In the genomic region with DNA sequence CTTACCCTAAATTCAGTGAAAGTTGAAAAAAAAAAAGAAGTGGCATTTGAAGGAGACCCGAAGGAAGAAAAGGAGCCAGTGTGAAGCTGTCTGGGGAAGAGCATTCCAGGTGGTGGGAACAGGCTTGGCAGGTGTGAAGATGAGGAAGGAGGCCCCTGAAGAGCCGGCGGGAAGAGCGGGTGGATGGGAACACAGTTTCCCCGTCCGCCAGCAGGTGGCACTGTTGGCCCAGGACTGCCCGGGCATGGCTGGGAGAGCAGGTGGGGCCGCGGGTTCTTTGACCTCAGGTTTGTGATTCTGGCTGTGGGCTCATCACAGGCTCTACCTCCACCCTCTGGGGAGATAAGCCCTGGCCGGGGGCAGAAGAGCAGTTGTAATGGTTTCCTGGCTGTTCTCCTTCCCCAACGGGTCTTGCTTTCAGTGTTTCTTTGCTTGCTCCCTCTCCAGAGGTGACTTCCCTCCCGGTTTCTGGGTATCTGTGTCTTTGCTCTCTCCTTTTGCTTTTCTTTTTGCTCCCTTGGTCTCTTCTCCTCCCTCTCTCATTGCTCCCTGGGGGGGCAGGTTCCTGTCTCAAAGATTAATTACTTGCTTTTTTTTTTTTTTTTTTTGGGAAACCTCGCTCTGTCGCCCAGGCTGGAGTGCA, we compare ENCODE assay signal across 9 cellular contexts. TPM values are rescaled to one million over a fixed set of nuclear protein-coding genes. Genes with fewer than 3 reads are reported as not detected.
DNase-seq lines count a peak whose midpoint lies in the region; ATAC-seq, FAIRE-seq and TF ChIP-seq lines count a peak whose summit lies in the region.
"Had no signal": no experiment of that assay in that cellular context is flagged by ENCODE, and none has a peak within 500 bp of the region (broad histone marks: within the 10 kb centered on the region; RNA-seq: fewer than 3 reads in every experiment).

No MANE protein-coding gene starts in this region.

- peaks cover 37 to 41% of the 10 kb centered on the region in 2 donors for H3K4me1 Mint-ChIP-seq in natural killer cell treated with Interleukin-12 subunit alpha and Interleukin-12 subunit beta and Interleukin-15 and Interleukin-18, amount 100 ng/mL, for 72 hours (ENCODE audit: low read depth in 2 of 2)

- H3K4me1 ChIP-seq in PC-3 (ENCODE audit: insufficient read depth, low read length): no peaks in the 10 kb centered on the region

- ATAC-seq in HG03342 (IDR thresholded peaks at IDR 0.05; ENCODE audit: unreplicated experiment) (peak; percentile 53), PC-3 (peak; percentile 70), HG03457 (IDR thresholded peaks at IDR 0.05; ENCODE audit: unreplicated experiment) (no peak)
- peak; percentile 87 to 88 for ATAC-seq in natural killer cell treated with Interleukin-12 subunit alpha and Interleukin-12 subunit beta and Interleukin-15 and Interleukin-18, amount 100 ng/mL, for 72 hours

- peak; percentile 58 for TF ChIP-seq CTCF in D721Med (IDR thresholded peaks at IDR 0.05; ENCODE audit: insufficient read depth, missing control alignments)
- peak; percentile 79 for TF ChIP-seq CTCF in PC-3 (conservative IDR thresholded peaks at IDR 0.05; ENCODE audit: low read depth, low read length)
- peak; percentile 84 for TF ChIP-seq CTCF in fibroblast of mammary gland (conservative IDR thresholded peaks at IDR 0.05; ENCODE audit: control insufficient read depth, insufficient read depth, low read depth, low read length)

- no peaks in the 10 kb centered on the region for H3K9me3 Mint-ChIP-seq in natural killer cell treated with Interleukin-12 subunit alpha and Interleukin-12 subunit beta and Interleukin-15 and Interleukin-18, amount 100 ng/mL, for 72 hours
- H3K9me3 Mint-ChIP-seq: T-helper 1 cell treated with Interleukin-12 subunit alpha and Interleukin-12 subunit beta and Interleukin-4 antibody, amounts not matched to agents 30 μg/mL and 1 μg/mL, for 36 hours had no signal

- H3K27ac Mint-ChIP-seq in natural killer cell treated with Interleukin-12 subunit alpha and Interleukin-12 subunit beta and Interleukin-15 and Interleukin-18, amount 100 ng/mL, for 72 hours: no peak overlapping the region
- H3K27ac Mint-ChIP-seq: T-helper 1 cell treated with Interleukin-12 subunit alpha and Interleukin-12 subunit beta and Interleukin-4 antibody, amounts not matched to agents 30 μg/mL and 1 μg/mL, for 36 hours had no signal

- POLR2A ChIA-PET in PC-3 (lab: Charles Lee; ENCODE audit: unreplicated experiment): no interaction called here

- peak; percentile 92 for DNase-seq in D721Med (ENCODE audit: insufficient read length, low spot score)
- DNase-seq in PC-3: peak; percentile 72
- DNase-seq in activated T-cell treated with anti-CD3 and anti-CD28 coated beads, Interleukin-2, amount 50 U/mL, for 48 hours: peak; percentile 88 to 89
- peak; percentile 40 for DNase-seq in fibroblast of mammary gland (ENCODE audit: low read depth)
- peak; percentile 82 for DNase-seq in natural killer cell treated with Interleukin-12 subunit alpha and Interleukin-12 subunit beta and Interleukin-15 and Interleukin-18, amount 100 ng/mL, for 72 hours (ENCODE audit: low spot score)
- DNase-seq in stimulated activated naive CD4-positive, alpha-beta T cell (lab: John Stamatoyannopoulos, UW): peak; percentile 32 to 77 (median 58)

- intact Hi-C loops in PC-3 (cut with micrococcal nuclease): no loop called here

- peak overlapping the region; percentile 39; the same call in 1 of the 2 replicates for H3K4me2 ChIP-seq in PC-3 (ENCODE audit: low read length)

- no peak for FAIRE-seq in D721Med (lab: Jason Lieb, UNC)

- peak overlapping the region; percentile 67 for H2AFZ ChIP-seq in PC-3 (ENCODE audit: low read length)

- H3K36me3 Mint-ChIP-seq in natural killer cell treated with Interleukin-12 subunit alpha and Interleukin-12 subunit beta and Interleukin-15 and Interleukin-18, amount 100 ng/mL, for 72 hours: no peaks in the 10 kb centered on the region

- H3K4me3 Mint-ChIP-seq in natural killer cell treated with Interleukin-12 subunit alpha and Interleukin-12 subunit beta and Interleukin-15 and Interleukin-18, amount 100 ng/mL, for 72 hours: peak overlapping the region; percentile 18
- H3K4me3 Mint-ChIP-seq: T-helper 1 cell treated with Interleukin-12 subunit alpha and Interleukin-12 subunit beta and Interleukin-4 antibody, amounts not matched to agents 30 μg/mL and 1 μg/mL, for 36 hours had no signal

- no peaks in the 10 kb centered on the region for H3K79me2 ChIP-seq in PC-3 (ENCODE audit: low read length)

- H3K36me3 ChIP-seq in PC-3 (ENCODE audit: low read depth, low read length): no peaks in the 10 kb centered on the region

- H3K9ac ChIP-seq in PC-3 (ENCODE audit: low read length): no peak overlapping the region

- H3F3A ChIP-seq in PC-3 (ENCODE audit: low read length, unreplicated experiment): no peaks in the 10 kb centered on the region

- no peak overlapping the region for H3K4me3 ChIP-seq in PC-3 (ENCODE audit: low read length)
- H3K4me3 ChIP-seq in fibroblast of mammary gland (ENCODE audit: control insufficient read depth, low read depth, low read length): no peak overlapping the region

- H3K27me3 Mint-ChIP-seq in natural killer cell treated with Interleukin-12 subunit alpha and Interleukin-12 subunit beta and Interleukin-15 and Interleukin-18, amount 100 ng/mL, for 72 hours: no peaks in the 10 kb centered on the region

- no TSS peak for BruUV-seq in PC-3 (replicated peaks; lab: Mats Ljungman, UMichigan)

- H3K27ac ChIP-seq in PC-3 (ENCODE audit: low read length): no peak overlapping the region

- H4K20me1 ChIP-seq in PC-3 (ENCODE audit: low read length): no peaks in the 10 kb centered on the region

- CTCF ChIA-PET in PC-3 (lab: Charles Lee): no interaction called here

- no peaks in the 10 kb centered on the region for H3K27me3 ChIP-seq in PC-3 (ENCODE audit: low read length)

- H3K9me3 ChIP-seq in PC-3 (ENCODE audit: low read length): no peaks in the 10 kb centered on the region

- H3K9me2 ChIP-seq in PC-3 (replicated peaks; ENCODE audit: low read length): no peaks in the 10 kb centered on the region

RNA-seq across cellular contexts. Expression of gene RAP1GAP2, which starts 32.3 kb away (rescaled TPM):
- 14.5 and 26.0 TPM in 2 replicates for total RNA-seq in PC-3 (2014; rRNA removed)
- total RNA-seq in natural killer cell treated with Interleukin-12 subunit alpha and Interleukin-12 subunit beta and Interleukin-15 and Interleukin-18, amount 100 ng/mL, for 72 hours: 10 to 100 TPM in 1 of 2 donors, 1 to 10 TPM in 1; 7.7 to 14.5 TPM

Comparison
In these comparisons a context has a peak if more than half of its experiments do, and no peak if none do; other contexts are left out.
1. DNase-seq: peak in every context shown above with its lines; median percentile 92 in D721Med; 88 in activated T-cell treated with anti-CD3 and anti-CD28 coated beads, Interleukin-2, amount 50 U/mL, for 48 hours; 82 in natural killer cell treated with Interleukin-12 subunit alpha and Interleukin-12 subunit beta and Interleukin-15 and Interleukin-18, amount 100 ng/mL, for 72 hours; 72 in PC-3; 58 in stimulated activated naive CD4-positive, alpha-beta T cell; 40 in fibroblast of mammary gland.